ENCODE assay signal across 15 cellular contexts in genomic region chr1:21530368-21531016, GRCh38. TPM values are rescaled to one million over a fixed set of nuclear protein-coding genes. Genes with fewer than 3 reads are reported as not detected.
DNase-seq lines count a peak whose midpoint lies in the region; ATAC-seq and TF ChIP-seq lines count a peak whose summit lies in the region.
"Had no signal": no experiment of that assay in that cellular context is flagged by ENCODE, and none has a peak within 500 bp of the region (broad histone marks: within the 10 kb centered on the region; RNA-seq: fewer than 3 reads in every experiment).

No MANE protein-coding gene starts in this region.

- no peak overlapping the region for H2AK5ac ChIP-seq in mesenchymal stem cell (ENCODE audit: low read length, severe bottlenecking)

- no peak overlapping the region for H4K91ac ChIP-seq in mesenchymal stem cell (ENCODE audit: low read length)

- H2BK120ac ChIP-seq in mesenchymal stem cell (ENCODE audit: low read depth, low read length): no peak overlapping the region

- DNase-seq in EL (peak; percentile 37), RWPE1 (ENCODE audit: low spot score) (peak; percentile 14), choroid plexus epithelial cell (ENCODE audit: low read depth) (peak; percentile 42), mesenchymal stem cell (peak; percentile 59), Ammon's horn (ENCODE audit: low spot score) (no peak)
- no peak for DNase-seq in activated naive CD4-positive, alpha-beta T cell (lab: John Stamatoyannopoulos, UW)
- DNase-seq: DMS79 treated with DMSO at 0.1 percent for 48 hours, NCI-H1436, NCI-H2029 treated with DMSO at 0.1 percent for 48 hours, NCI-H2171 treated with DMSO at 0.1 percent for 48 hours, NCI-H748 treated with DMSO at 0.1 percent for 48 hours had no signal

- CTCF ChIA-PET in RWPE1 (lab: Yijun Ruan, JAX): interaction anchor here (0.6 to 1.0 kb wide), 4 partner anchors 11 to 569 kb away, joined by 3 to 6 read pairs (median 4); no protein-coding TSS in a partner anchor

- H2BK15ac ChIP-seq in mesenchymal stem cell (ENCODE audit: low read depth, poor library complexity, severe bottlenecking): no peak overlapping the region

- peaks cover 3% of the 10 kb centered on the region for H3K4me1 ChIP-seq in mesenchymal stem cell (ENCODE audit: control insufficient read depth, insufficient read depth, low read depth, low read length)

- no peak overlapping the region for H3K4ac ChIP-seq in mesenchymal stem cell (ENCODE audit: low read depth in 1 of 2, low read length in 2 of 2)

- no peak overlapping the region for H2AFZ ChIP-seq in mesenchymal stem cell (ENCODE audit: low read depth, low read length)

- H3K18ac ChIP-seq in mesenchymal stem cell (ENCODE audit: low read depth in 1 of 2, low read length in 2 of 2): no peak overlapping the region

- peaks cover 0 to 16% of the 10 kb centered on the region in 2 experiments for H3K27me3 ChIP-seq in mesenchymal stem cell (ENCODE audit: control insufficient read depth in 1 of 2, insufficient read depth in 1 of 2, low read length in 2 of 2)
- H3K27me3 ChIP-seq: SJSA1 had no signal

- H3K36me3 ChIP-seq in mesenchymal stem cell (ENCODE audit: control insufficient read depth in 1 of 2, insufficient read depth in 2 of 2, low read depth in 1 of 2, low read length in 2 of 2): no peaks in the 10 kb centered on the region
- H3K36me3 ChIP-seq: BLaER1 treated with 17β-estradiol and CSF1 and Interleukin-3, amounts not matched to agents 10 nM and 100 nM had no signal

- no peak overlapping the region for H3K23ac ChIP-seq in mesenchymal stem cell (ENCODE audit: low read length in 2 of 2)

- no peak overlapping the region for H3K14ac ChIP-seq in mesenchymal stem cell (ENCODE audit: low read length in 2 of 2)

- no peak overlapping the region for H3K9ac ChIP-seq in mesenchymal stem cell (ENCODE audit: low read length)
- H3K9ac ChIP-seq: BLaER1 treated with 17β-estradiol and CSF1 and Interleukin-3, amounts not matched to agents 10 nM and 100 nM had no signal

- H3K27ac ChIP-seq in RWPE1 (no peak overlapping the region), mesenchymal stem cell (ENCODE audit: low read length, poor library complexity, severe bottlenecking) (no peak overlapping the region)
- H3K27ac ChIP-seq: BLaER1 treated with 17β-estradiol and CSF1 and Interleukin-3, amounts not matched to agents 10 nM and 100 nM; SJSA1 had no signal

- no peaks in the 10 kb centered on the region for H3K9me3 ChIP-seq in mesenchymal stem cell (ENCODE audit: control insufficient read depth, low read length)
- H3K9me3 ChIP-seq: BLaER1 treated with 17β-estradiol and CSF1 and Interleukin-3, amounts not matched to agents 10 nM and 100 nM; SJSA1 had no signal

- WGBS in mesenchymal stem cell: 59% methylated on average over 5 of the region's 7 CpGs

- H4K8ac ChIP-seq in mesenchymal stem cell (ENCODE audit: low read length): no peak overlapping the region

- H3K4me2 ChIP-seq in mesenchymal stem cell (ENCODE audit: low read length, poor library complexity, severe bottlenecking): no peak overlapping the region
- H3K4me2 ChIP-seq: BLaER1 treated with 17β-estradiol and CSF1 and Interleukin-3, amounts not matched to agents 10 nM and 100 nM had no signal

- no peak for TF ChIP-seq CTCF in RWPE1 (conservative IDR thresholded peaks at IDR 0.05; ENCODE audit: low read depth)
- no peak for TF ChIP-seq CTCF in choroid plexus epithelial cell (conservative IDR thresholded peaks at IDR 0.05; ENCODE audit: low read depth, low read length)

- H3K4me3 ChIP-seq in choroid plexus epithelial cell (ENCODE audit: low read depth, low read length) (no peak overlapping the region), mesenchymal stem cell (ENCODE audit: insufficient read depth in 1 of 2, low read depth in 1 of 2, low read length in 2 of 2) (no peak overlapping the region)
- H3K4me3 ChIP-seq: BLaER1 treated with 17β-estradiol and CSF1 and Interleukin-3, amounts not matched to agents 10 nM and 100 nM; SJSA1 had no signal

- POLR2A ChIA-PET in RWPE1 (lab: Yijun Ruan, JAX; ENCODE audit: low non-redundant PET): no interaction called here

- no peaks in the 10 kb centered on the region for H3K79me1 ChIP-seq in mesenchymal stem cell (replicated peaks; ENCODE audit: low read length, poor library complexity, severe bottlenecking)

- no peak overlapping the region for H2BK5ac ChIP-seq in mesenchymal stem cell (ENCODE audit: low read depth, low read length, poor library complexity, severe bottlenecking)

- no peak overlapping the region for H2BK12ac ChIP-seq in mesenchymal stem cell (ENCODE audit: low read length in 2 of 2)

- ATAC-seq in HG03432 (IDR thresholded peaks at IDR 0.05; ENCODE audit: unreplicated experiment): no peak
- ATAC-seq in GM21528 (IDR thresholded peaks at IDR 0.05; ENCODE audit: low FRiP score, unreplicated experiment): no peak

RNA-seq across cellular contexts. Expression of gene ALPL, which starts 21.3 kb away (rescaled TPM):
- 11.5 TPM for polyA plus RNA-seq in mesenchymal stem cell (2013, experiment 1 of 2)
- polyA plus RNA-seq in mesenchymal stem cell (2013, experiment 2 of 2): 11.6 TPM

Comparison
In these comparisons a context has a peak if more than half of its experiments do, and no peak if none do; other contexts are left out.
1. DNase-seq: peak in EL (single experiment), RWPE1 (single experiment), choroid plexus epithelial cell (single experiment) and mesenchymal stem cell (single experiment); none in Ammon's horn (single experiment) and activated naive CD4-positive, alpha-beta T cell (0 of 4).